ENCODE assay signal across 8 cellular contexts in genomic region chr4:186021461-186022167, GRCh38. TPM values are rescaled to one million over a fixed set of nuclear protein-coding genes. Genes with fewer than 3 reads are reported as not detected.
DNase-seq lines count a peak whose midpoint lies in the region; ATAC-seq and TF ChIP-seq lines count a peak whose summit lies in the region.

No MANE protein-coding gene starts in this region.

- TF ChIP-seq RAD21 in Ishikawa (IDR thresholded peaks at IDR 0.05; ENCODE audit: low read depth) = peak; percentile 80

- no peak overlapping the region for H3K27ac ChIP-seq in iPS DF 6.9 (ENCODE audit: low read length)
- peak overlapping the region in 2 of 5 donors; percentile 17 to 55 for H3K27ac ChIP-seq in stomach

- TF ChIP-seq EP300 in Ishikawa (IDR thresholded peaks at IDR 0.05; ENCODE audit: borderline replicate concordance) = no peak
- no peak for TF ChIP-seq EP300 in stomach (IDR thresholded peaks at IDR 0.05)

- H3K9me3 ChIP-seq in iPS DF 6.9 (ENCODE audit: control insufficient read depth, insufficient read depth, low read length) = no peaks in the 10 kb centered on the region
- no peaks in the 10 kb centered on the region for H3K9me3 ChIP-seq in stomach

- 0 out of 2 replicates have a peak, but pooled peaks cover 2% of the 10 kb centered on the region for H3K36me3 ChIP-seq in iPS DF 6.9 (ENCODE audit: control insufficient read depth, insufficient read depth, low read length)
- no peaks in the 10 kb centered on the region for H3K36me3 ChIP-seq in stomach

- no CpG with 5 or more reads among the region's 11 CpGs for WGBS in iPS DF 6.9 (ENCODE audit: insufficient coverage, insufficient read length)
- 11 to 21% (median 16%) methylated on average over 11 of the region's 11 CpGs for WGBS in stomach, 5 donors

- intact Hi-C loops in stomach (cut with DNase I; ENCODE audit: low total_unique reads) = loop anchor here (5.0 kb wide), 1 partner anchor 379 kb away; no protein-coding TSS in a partner anchor

- TF ChIP-seq POLR2A in stomach (IDR thresholded peaks at IDR 0.05) = no peak

- ATAC-seq in HG03442 (IDR thresholded peaks at IDR 0.05; ENCODE audit: unreplicated experiment) = no peak
- no peak for ATAC-seq in HG03095 (IDR thresholded peaks at IDR 0.05; ENCODE audit: unreplicated experiment)

- H3K4me3 ChIP-seq in iPS DF 6.9 (ENCODE audit: low read length) (no peak overlapping the region), stomach (no peak overlapping the region)

- H3K27me3 ChIP-seq in iPS DF 6.9 (ENCODE audit: control insufficient read depth, insufficient read depth, low read length) (no peaks in the 10 kb centered on the region), stomach (no peaks in the 10 kb centered on the region)

- H3K4me1 ChIP-seq in iPS DF 6.9 (ENCODE audit: control insufficient read depth, insufficient read depth, low read length) (peaks cover 2% of the 10 kb centered on the region; the same call in 1 of the 2 replicates), stomach (peaks cover 0 to 27% (median 16%) of the 10 kb centered on the region in 4 donors)

- peak in 5 of 7 experiments; percentile 55 to 76 (median 66) for TF ChIP-seq CTCF in stomach (IDR thresholded peaks at IDR 0.05)

- DNase-seq in Ammon's horn (ENCODE audit: low spot score) = peak; percentile 78
- peak; percentile 68 for DNase-seq in astrocyte of the hippocampus (ENCODE audit: low read depth, low spot score)
- peak; percentile 70 for DNase-seq in iPS DF 6.9 (ENCODE audit: low read depth, low spot score)
- no peak for DNase-seq in stomach
- DNase-seq in NCI-H1436 treated with DMSO at 0.1 percent for 48 hours (lab: John Stamatoyannopoulos, UW) = no peak

TF ChIP-seq in Ishikawa, 13 proteins besides CTCF, POLR2A, EP300 and RAD21:
- no peak for TF ChIP-seq NFIC (IDR thresholded peaks at IDR 0.05)
- no peak for TF ChIP-seq FOXM1 (IDR thresholded peaks at IDR 0.05; ENCODE audit: borderline replicate concordance, low read depth)
- TF ChIP-seq EGR1 (IDR thresholded peaks at IDR 0.05) = no peak

RNA-seq across cellular contexts. Expression of gene TLR3, which starts 47.3 kb away (rescaled TPM):
- total RNA-seq in stomach = 10 to 100 TPM in 1 of 5 donors, 1 to 10 TPM in 3, under 1 TPM in 1; 0.29 to 12.3 (median 2.6) TPM
- polyA plus RNA-seq in stomach = 1 to 10 TPM in 2 of 3 donors, under 1 TPM in 1; 0.92 to 2.6 (median 1.7) TPM

Comparison
In these comparisons a context has a peak if more than half of its experiments do, and no peak if none do; other contexts are left out.
1. DNase-seq: peak in Ammon's horn (single experiment), astrocyte of the hippocampus (single experiment) and iPS DF 6.9 (single experiment); none in stomach (single experiment) and NCI-H1436 treated with DMSO at 0.1 percent for 48 hours (single experiment).